In genomic region chr14:33463731-33464130, GRCh38 we compare ENCODE assay signal across 23 cellular contexts.
"Had no signal": no experiment of that assay in that cellular context is flagged by ENCODE, and none has a peak within 500 bp of the region (broad histone marks: within the 10 kb centered on the region; RNA-seq: fewer than 3 reads in every experiment).

No MANE protein-coding gene starts in this region.

- H3K9me3 Mint-ChIP-seq: mesothelial cell of epicardium; natural killer cell treated with Interleukin-12 subunit alpha and Interleukin-12 subunit beta and Interleukin-15 and Interleukin-18, amount 100 ng/mL, for 72 hours; stimulated activated memory B cell treated with anti-CD40 and anti-IgM and Interleukin-4, amounts not matched to agents 10 μg/mL and 1 μg/mL and 100 μg/mL, for 72 hours; stimulated activated naive CD8-positive, alpha-beta T cell treated with anti-CD3 and anti-CD28 coated beads, Interleukin-15, amount 100 ng/mL, for 72 hours; type B pancreatic cell had no signal

- H3K79me2 ChIP-seq: hepatocyte had no signal

- H3K27me3 Mint-ChIP-seq: natural killer cell treated with Interleukin-12 subunit alpha and Interleukin-12 subunit beta and Interleukin-15 and Interleukin-18, amount 100 ng/mL, for 72 hours; progenitor cell of endocrine pancreas; stimulated activated memory B cell treated with anti-CD40 and anti-IgM and Interleukin-4, amounts not matched to agents 10 μg/mL and 1 μg/mL and 100 μg/mL, for 72 hours; stimulated activated naive CD8-positive, alpha-beta T cell treated with anti-CD3 and anti-CD28 coated beads, Interleukin-15, amount 100 ng/mL, for 72 hours had no signal

- H3K4me1 Mint-ChIP-seq: naive thymus-derived CD4-positive, alpha-beta T cell; stimulated activated memory B cell treated with anti-CD40 and anti-IgM and Interleukin-4, amounts not matched to agents 10 μg/mL and 1 μg/mL and 100 μg/mL, for 72 hours; stimulated activated naive CD8-positive, alpha-beta T cell treated with anti-CD3 and anti-CD28 coated beads, Interleukin-15, amount 100 ng/mL, for 72 hours had no signal

- H3K36me3 Mint-ChIP-seq: mesothelial cell of epicardium; naive thymus-derived CD4-positive, alpha-beta T cell; natural killer cell treated with Interleukin-12 subunit alpha and Interleukin-12 subunit beta and Interleukin-15 and Interleukin-18, amount 100 ng/mL, for 72 hours; stimulated activated memory B cell treated with anti-CD40 and anti-IgM and Interleukin-4, amounts not matched to agents 10 μg/mL and 1 μg/mL and 100 μg/mL, for 72 hours; type B pancreatic cell had no signal

- H3K4me1 ChIP-seq: left ventricle myocardium inferior, spleen, tibial nerve, vagina had no signal

- H3K9me3 ChIP-seq: left ventricle myocardium inferior, ovary, spleen, tibial nerve, vagina had no signal

- H3K27ac ChIP-seq: hepatocyte, left ventricle myocardium inferior, ovary, spleen, tibial nerve, vagina had no signal

- H3K36me3 ChIP-seq: left ventricle myocardium inferior, ovary, spleen, tibial nerve, vagina had no signal

- H3K4me3 ChIP-seq: hepatocyte, left ventricle myocardium inferior, lung, ovary, spleen, tibial nerve, vagina had no signal

- DNase-seq: islet precursor cell; left ventricle myocardium inferior; mesendoderm; naive thymus-derived CD4-positive, alpha-beta T cell; ovary; retina; right cardiac atrium; small intestine; spleen; stimulated activated CD4-positive, alpha-beta T cell treated with anti-CD3 and anti-CD28 coated beads, Interleukin-2, amount 100 ng/mL, for 48 hours; stimulated activated CD4-positive, alpha-beta T cell treated with anti-CD3 and anti-CD28 coated beads, Interleukin-4, amount 100 ng/mL, for 4 hours; stimulated activated CD8-positive, alpha-beta memory T cell treated with anti-CD3 and anti-CD28 coated beads, Interleukin-4, amount 100 ng/mL, for 48 hours; stimulated activated naive CD4-positive, alpha-beta T cell treated with Interleukin-2 at 50 U/mL for 16 hours; stimulated activated naive CD8-positive, alpha-beta T cell treated with anti-CD3 and anti-CD28 coated beads, Interleukin-15, amount 100 ng/mL, for 72 hours had no signal

- H2AFZ ChIP-seq: hepatocyte had no signal

- H3K27ac Mint-ChIP-seq: mesothelial cell of epicardium; naive thymus-derived CD4-positive, alpha-beta T cell; natural killer cell treated with Interleukin-12 subunit alpha and Interleukin-12 subunit beta and Interleukin-15 and Interleukin-18, amount 100 ng/mL, for 72 hours; progenitor cell of endocrine pancreas; stimulated activated memory B cell treated with anti-CD40 and anti-IgM and Interleukin-4, amounts not matched to agents 10 μg/mL and 1 μg/mL and 100 μg/mL, for 72 hours; stimulated activated naive CD8-positive, alpha-beta T cell treated with anti-CD3 and anti-CD28 coated beads, Interleukin-15, amount 100 ng/mL, for 72 hours; type B pancreatic cell had no signal

- H3K4me3 Mint-ChIP-seq: mesothelial cell of epicardium; naive thymus-derived CD4-positive, alpha-beta T cell; natural killer cell treated with Interleukin-12 subunit alpha and Interleukin-12 subunit beta and Interleukin-15 and Interleukin-18, amount 100 ng/mL, for 72 hours; stimulated activated memory B cell treated with anti-CD40 and anti-IgM and Interleukin-4, amounts not matched to agents 10 μg/mL and 1 μg/mL and 100 μg/mL, for 72 hours; stimulated activated naive CD8-positive, alpha-beta T cell treated with anti-CD3 and anti-CD28 coated beads, Interleukin-15, amount 100 ng/mL, for 72 hours; type B pancreatic cell had no signal

- H3K27me3 ChIP-seq: hepatocyte, ovary, spleen, tibial nerve, vagina had no signal

- H3K4me2 ChIP-seq: hepatocyte had no signal
